In genomic region chr17:49456172-49456965, GRCh38 we compare ENCODE assay signal across 16 cellular contexts. TPM values are rescaled to one million over a fixed set of nuclear protein-coding genes. Genes with fewer than 3 reads are reported as not detected.
A peak's percentile ranks its signal among the peaks of the same experiment; 100 is the strongest.
DNase-seq lines count a peak whose midpoint lies in the region; ATAC-seq and TF ChIP-seq lines count a peak whose summit lies in the region.
"Had no signal": no experiment of that assay in that cellular context is flagged by ENCODE, and none has a peak within 500 bp of the region (broad histone marks: within the 10 kb centered on the region; RNA-seq: fewer than 3 reads in every experiment).

No MANE protein-coding gene starts in this region.

- H3K27me3 ChIP-seq in MG63 = peaks cover 4% of the 10 kb centered on the region; the same call in 1 of the 2 replicates
- H3K27me3 ChIP-seq in brain microvascular endothelial cell (replicated peaks) = peaks cover 23% of the 10 kb centered on the region
- peaks cover 0 to 78% (median 0%) of the 10 kb centered on the region in 3 experiments for H3K27me3 ChIP-seq in neuronal stem cell (ENCODE audit: control insufficient read depth in 3 of 3, insufficient read depth in 3 of 3, low read depth in 1 of 3, low read length in 3 of 3)

- no peak overlapping the region for H4K8ac ChIP-seq in neuronal stem cell (ENCODE audit: low read depth, low read length)

- H3K9me3 ChIP-seq in MG63 (no peaks in the 10 kb centered on the region), neuronal stem cell (replicated peaks in 1 of 2; ENCODE audit: control insufficient read depth in 2 of 2, insufficient read depth in 1 of 2, low read depth in 1 of 2, low read length in 2 of 2) (no peaks in the 10 kb centered on the region)

- H3K18ac ChIP-seq in neuronal stem cell (ENCODE audit: low read length) = no peak overlapping the region

- H2AFZ ChIP-seq in neuronal stem cell (ENCODE audit: low read length) = no peak overlapping the region

- in situ Hi-C loops in brain microvascular endothelial cell (cut with HindIII; ENCODE audit: low pct_ligation_motif_present, low sequenced_read_pairs) = no loop called here

- H3K36me3 ChIP-seq in MG63 (no peaks in the 10 kb centered on the region), brain microvascular endothelial cell (replicated peaks) (no peaks in the 10 kb centered on the region), neuronal stem cell (replicated peaks in 1 of 2; ENCODE audit: control insufficient read depth in 2 of 2, insufficient read depth in 2 of 2, low read length in 2 of 2) (no peaks in the 10 kb centered on the region)

- no peak overlapping the region for H2BK5ac ChIP-seq in neuronal stem cell (ENCODE audit: low read length)

- H2BK12ac ChIP-seq in neuronal stem cell (ENCODE audit: low read length) = peak overlapping the region; percentile 35

- H3K14ac ChIP-seq in neuronal stem cell (ENCODE audit: low read length) = no peak overlapping the region

- H3K23ac ChIP-seq in neuronal stem cell (ENCODE audit: low read depth, low read length, poor library complexity) = no peak overlapping the region

- no peak overlapping the region for H4K91ac ChIP-seq in neuronal stem cell (ENCODE audit: low read depth, low read length, poor library complexity)

- no peak overlapping the region for H3K9ac ChIP-seq in neuronal stem cell (ENCODE audit: low read depth, low read length, poor library complexity)

- no peaks in the 10 kb centered on the region for H3K79me1 ChIP-seq in neuronal stem cell (ENCODE audit: low read depth, low read length)

- TF ChIP-seq CTCF in brain microvascular endothelial cell (IDR thresholded peaks at IDR 0.05; ENCODE audit: low read depth, low read length, missing control alignments) = no peak

- H3K4me2 ChIP-seq in neuronal stem cell (ENCODE audit: insufficient read depth, low read length, poor library complexity, severe bottlenecking) = no peak overlapping the region

- H2AK5ac ChIP-seq in neuronal stem cell (ENCODE audit: low read depth, low read length) = no peak overlapping the region

- no peak overlapping the region for H2BK120ac ChIP-seq in neuronal stem cell (ENCODE audit: low read depth, low read length)

- ATAC-seq in HG03342 (IDR thresholded peaks at IDR 0.05; ENCODE audit: unreplicated experiment) = no peak
- ATAC-seq in HG03521 (IDR thresholded peaks at IDR 0.05; ENCODE audit: unreplicated experiment) = no peak
- ATAC-seq: natural killer cell had no signal

- no peak overlapping the region for H3K4ac ChIP-seq in neuronal stem cell (ENCODE audit: low read length)

- no peak overlapping the region for H3K4me3 ChIP-seq in MG63
- no peak overlapping the region for H3K4me3 ChIP-seq in brain microvascular endothelial cell (ENCODE audit: low read depth, low read length)
- no peak overlapping the region for H3K4me3 ChIP-seq in neuronal stem cell (ENCODE audit: low read length in 2 of 2)

- DNase-seq in EL (peak; percentile 85), MG63 (peak; percentile 75), brain microvascular endothelial cell (peak; percentile 21), neuronal stem cell (ENCODE audit: low spot score) (no peak), RKO (ENCODE audit: low spot score) (no peak)
- no peak for DNase-seq in activated effector memory CD4-positive, alpha-beta T cell treated with anti-CD3 and anti-CD28 coated beads, Interleukin-2, amount 50 U/mL, for 16 hours
- DNase-seq: activated CD8-positive, alpha-beta memory T cell treated with anti-CD3 and anti-CD28 coated beads, Interleukin-2, amount 50 U/mL, for 48 hours; caudate nucleus; GF-D8; natural killer cell; NCI-H524; stimulated activated CD4-positive, alpha-beta T cell treated with anti-CD3 and anti-CD28 coated beads, Interleukin-2, amount 100 ng/mL, for 24 hours; T-helper 1 cell had no signal

- H3K27ac ChIP-seq in brain microvascular endothelial cell = no peak overlapping the region
- H3K27ac ChIP-seq in neuronal stem cell (replicated peaks; ENCODE audit: low read length) = no peak overlapping the region

- H3K4me1 ChIP-seq in neuronal stem cell (ENCODE audit: control insufficient read depth in 2 of 2, insufficient read depth in 1 of 2, low read depth in 1 of 2, low read length in 2 of 2) = peaks cover 5 to 29% of the 10 kb centered on the region in 2 donors

- H2BK15ac ChIP-seq in neuronal stem cell (ENCODE audit: low read length) = no peak overlapping the region

- WGBS in neuronal stem cell (ENCODE audit: extremely low coverage in 2 of 2, insufficient read length in 2 of 2, insufficient replicate concordance in 1 of 2), 2 donors = no CpG with 5 or more reads among the region's 5 CpGs

RNA-seq across cellular contexts. Expression of gene NGFR, which starts 38.7 kb away (rescaled TPM):
- 3.4 and 3.6 TPM in 2 replicates for total RNA-seq in MG63 (2014; rRNA removed; shearing (Covaris generic); ENCODE audit: low replicate concordance)
- polyA plus RNA-seq in neuronal stem cell (2013, experiment 1 of 2) = 29.4 TPM
- polyA plus RNA-seq in neuronal stem cell (2013, experiment 2 of 2) = 29.5 TPM
- polyA plus RNA-seq: IgD-negative memory B cell had no signal

RNA-seq across cellular contexts. Expression of gene PHB1, which starts 41.7 kb away (rescaled TPM):
- total RNA-seq in MG63 (2014; rRNA removed; shearing (Covaris generic); ENCODE audit: low replicate concordance) = 179 and 303 TPM in 2 replicates
- polyA plus RNA-seq in neuronal stem cell (2013, experiment 1 of 2) = 110 TPM
- 105 TPM for polyA plus RNA-seq in neuronal stem cell (2013, experiment 2 of 2)

Comparison
In these comparisons a context has a peak if more than half of its experiments do, and no peak if none do; other contexts are left out.
1. DNase-seq: peak in EL (single experiment), MG63 (single experiment) and brain microvascular endothelial cell (single experiment); none in neuronal stem cell (single experiment), activated effector memory CD4-positive, alpha-beta T cell treated with anti-CD3 and anti-CD28 coated beads, Interleukin-2, amount 50 U/mL, for 16 hours (single experiment) and RKO (single experiment).